1 cellular context compared by ENCODE assay signal in the genomic region with DNA sequence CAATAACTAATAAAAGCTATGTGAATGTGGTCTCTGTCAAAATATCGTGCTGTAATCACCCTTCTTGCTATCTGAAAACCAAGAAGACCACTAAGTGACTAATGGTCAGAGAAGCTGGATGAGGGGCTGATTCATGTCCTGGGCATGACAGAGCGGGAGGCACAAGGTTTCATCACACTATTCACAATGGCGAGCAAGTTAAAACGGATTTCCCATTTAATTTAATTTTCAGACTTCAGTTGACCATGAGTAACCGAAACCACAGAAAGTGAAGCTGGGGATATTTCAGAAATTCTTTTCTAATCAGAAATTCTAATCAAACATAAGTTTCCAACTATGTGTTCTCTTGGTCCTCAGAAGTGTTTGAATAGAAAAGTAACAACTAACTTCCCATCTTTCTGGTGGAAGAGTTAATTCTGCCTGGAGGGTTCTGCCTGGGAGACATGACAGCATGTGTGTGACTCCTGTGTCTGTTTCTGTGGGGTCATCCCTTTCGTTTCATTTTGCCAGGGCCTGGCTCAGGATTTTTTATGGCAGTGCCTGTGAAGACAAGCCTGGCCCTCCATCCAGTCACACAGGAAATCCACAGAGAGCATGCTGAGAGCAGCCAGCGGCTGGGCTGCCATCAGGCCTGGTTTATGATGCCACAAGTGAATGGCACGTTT.
TF ChIP-seq lines count a peak whose summit lies in the region.

No MANE protein-coding gene starts in this region.

TF ChIP-seq in WTC11, 78 proteins besides CTCF, POLR2A, EP300 and RAD21 (continued from another document):
- no peak for TF ChIP-seq ZNF532 (CRISPR knock-in tag; IDR thresholded peaks at IDR 0.05; ENCODE audit: borderline replicate concordance)
- TF ChIP-seq GTF2I (CRISPR knock-in tag; conservative IDR thresholded peaks at IDR 0.05), result no peak
- TF ChIP-seq EMX1 (CRISPR knock-in tag; IDR thresholded peaks at IDR 0.05), result no peak
- no peak for TF ChIP-seq ZNF219 (CRISPR knock-in tag; IDR thresholded peaks at IDR 0.05; ENCODE audit: borderline replicate concordance)
- TF ChIP-seq FOXP1 (CRISPR knock-in tag; IDR thresholded peaks at IDR 0.05; ENCODE audit: borderline replicate concordance), result no peak
- no peak for TF ChIP-seq ZNF121 (CRISPR knock-in tag; IDR thresholded peaks at IDR 0.05)
